ENCODE assay signal across 20 cellular contexts in genomic region chr7:24721378-24722030, GRCh38. TPM values are rescaled to one million over a fixed set of nuclear protein-coding genes. Genes with fewer than 3 reads are reported as not detected.
DNase-seq lines count a peak whose midpoint lies in the region; ATAC-seq, FAIRE-seq and TF ChIP-seq lines count a peak whose summit lies in the region.
"Had no signal": no experiment of that assay in that cellular context is flagged by ENCODE, and none has a peak within 500 bp of the region (broad histone marks: within the 10 kb centered on the region; RNA-seq: fewer than 3 reads in every experiment).

No MANE protein-coding gene starts in this region.

- no peaks in the 10 kb centered on the region for H3K9me3 ChIP-seq in RWPE2 (ENCODE audit: severe bottlenecking)
- no peaks in the 10 kb centered on the region for H3K9me3 ChIP-seq in CD8-positive, alpha-beta memory T cell (ENCODE audit: low read length)

- peak; percentile 29 for DNase-seq in A172 (ENCODE audit: low spot score)
- no peak for DNase-seq in GM12892 (ENCODE audit: insufficient read length)
- DNase-seq in RWPE2 (ENCODE audit: low spot score) = no peak
- peak; percentile 30 for DNase-seq in left lobe of liver (ENCODE audit: low spot score)
- DNase-seq in CD8-positive, alpha-beta memory T cell = no peak
- no peak for DNase-seq in D721Med (ENCODE audit: insufficient read length, low spot score)
- no peak for DNase-seq in NCI-H1048 (lab: John Stamatoyannopoulos, UW)
- DNase-seq in ACHN = no peak
- DNase-seq: activated CD4-positive, alpha-beta T cell treated with anti-CD3 and anti-CD28 coated beads, Interleukin-2, amount 10 ng/mL, durations not matched to agents 24 days and 14 days; activated T-cell treated with anti-CD3 and anti-CD28 coated beads, Interleukin-2, amount 50 U/mL, for 24 hours; dermis blood vessel endothelial cell; DMS53; KBM-7; mesendoderm; NCI-H1105 treated with DMSO at 0.1 percent for 48 hours; right cardiac atrium; stimulated activated CD4-positive, alpha-beta T cell treated with anti-CD3 and anti-CD28 coated beads, Interleukin-1b, Interleukin-23, amount 100 ng/mL, for 48 hours had no signal

- no peaks in the 10 kb centered on the region for H3K27me3 ChIP-seq in RWPE2 (ENCODE audit: insufficient read depth, poor library complexity, severe bottlenecking)
- H3K27me3 ChIP-seq in CD8-positive, alpha-beta memory T cell (ENCODE audit: insufficient read depth, low read length, poor library complexity, severe bottlenecking) = no peaks in the 10 kb centered on the region

- H3K4me3 Mint-ChIP-seq in CD8-positive, alpha-beta memory T cell = no peak overlapping the region
- H3K4me3 Mint-ChIP-seq: activated CD4-positive, alpha-beta T cell treated with anti-CD3 and anti-CD28 coated beads, Interleukin-2, amount 10 ng/mL, durations not matched to agents 24 days and 14 days; activated T-cell treated with anti-CD3 and anti-CD28 coated beads, Interleukin-2, amount 50 U/mL, for 24 hours; neural crest cell had no signal

- peaks cover 0 to 5% (median 0%) of the 10 kb centered on the region in 3 donors for H3K36me3 Mint-ChIP-seq in CD8-positive, alpha-beta memory T cell

- in situ Hi-C loops in ACHN (cut with HindIII; ENCODE audit: low pct_ligation_motif_present, low pct_unique_long_range_greater_than_20kb, low sequenced_read_pairs) = no loop called here

- peaks cover 12% of the 10 kb centered on the region for H3K4me1 ChIP-seq in RWPE2 (ENCODE audit: insufficient read depth, poor library complexity, severe bottlenecking)
- no peaks in the 10 kb centered on the region for H3K4me1 ChIP-seq in CD8-positive, alpha-beta memory T cell (ENCODE audit: insufficient read depth, low read length)

- H3K27me3 Mint-ChIP-seq in CD8-positive, alpha-beta memory T cell = peaks cover 6 to 30% of the 10 kb centered on the region in 2 donors

- H3K36me3 ChIP-seq in RWPE2 (ENCODE audit: low read depth) = peaks cover 40% of the 10 kb centered on the region
- no peaks in the 10 kb centered on the region for H3K36me3 ChIP-seq in CD8-positive, alpha-beta memory T cell (ENCODE audit: insufficient read depth, low read length)

- H3K4me3 ChIP-seq in RWPE2 (ENCODE audit: severe bottlenecking) = no peak overlapping the region
- H3K4me3 ChIP-seq in CD8-positive, alpha-beta memory T cell (ENCODE audit: low read length) = no peak overlapping the region

- H3K9me3 Mint-ChIP-seq in CD8-positive, alpha-beta memory T cell = no peaks in the 10 kb centered on the region
- H3K9me3 Mint-ChIP-seq: activated CD4-positive, alpha-beta T cell treated with anti-CD3 and anti-CD28 coated beads, Interleukin-2, amount 10 ng/mL, durations not matched to agents 24 days and 14 days; activated naive CD4-positive, alpha-beta T cell treated with anti-CD3 and anti-CD28 coated beads, Interleukin-2, amount 50 U/mL, for 72 hours; activated T-cell treated with anti-CD3 and anti-CD28 coated beads, Interleukin-2, amount 50 U/mL, for 24 hours; neural crest cell had no signal

- CTCF ChIA-PET in CD8-positive, alpha-beta memory T cell (lab: Charles Lee) = no interaction called here

- ATAC-seq in RWPE2 (ENCODE audit: low read depth) (peak; percentile 79), left lobe of liver (no peak)
- ATAC-seq: activated naive CD4-positive, alpha-beta T cell treated with anti-CD3 and anti-CD28 coated beads, Interleukin-2, amount 50 U/mL, for 72 hours; esophagus mucosa; right cardiac atrium had no signal

- POLR2A ChIA-PET in CD8-positive, alpha-beta memory T cell (lab: Charles Lee) = no interaction called here

- H3K27ac ChIP-seq in RWPE2 (ENCODE audit: poor library complexity, severe bottlenecking) = peak overlapping the region; percentile 8
- H3K27ac ChIP-seq in CD8-positive, alpha-beta memory T cell (ENCODE audit: low read depth, low read length) = no peak overlapping the region

- no peak overlapping the region for H3K27ac Mint-ChIP-seq in CD8-positive, alpha-beta memory T cell
- H3K27ac Mint-ChIP-seq: activated CD4-positive, alpha-beta T cell treated with anti-CD3 and anti-CD28 coated beads, Interleukin-2, amount 10 ng/mL, durations not matched to agents 24 days and 14 days; activated naive CD4-positive, alpha-beta T cell treated with anti-CD3 and anti-CD28 coated beads, Interleukin-2, amount 50 U/mL, for 72 hours; activated T-cell treated with anti-CD3 and anti-CD28 coated beads, Interleukin-2, amount 50 U/mL, for 24 hours had no signal

- TF ChIP-seq CTCF in RWPE2 (IDR thresholded peaks at IDR 0.05; ENCODE audit: poor library complexity, severe bottlenecking) = no peak
- no peak for TF ChIP-seq CTCF in D721Med (IDR thresholded peaks at IDR 0.05; ENCODE audit: insufficient read depth, missing control alignments)

- H3K4me1 Mint-ChIP-seq in CD8-positive, alpha-beta memory T cell = no peaks in the 10 kb centered on the region

- no peak for TF ChIP-seq POLR2A in GM12892 (IDR thresholded peaks at IDR 0.05; ENCODE audit: low read depth, low read length)

- peak; percentile 30 for FAIRE-seq in GM12892 (lab: Jason Lieb, UNC)
- no peak for FAIRE-seq in D721Med (lab: Jason Lieb, UNC)

RNA-seq across cellular contexts. Expression of gene GSDME, which starts 35.8 kb away (rescaled TPM):
- 39.0 and 43.0 TPM in 2 replicates for total RNA-seq in A172 (2014; rRNA removed; shearing (Covaris generic))
- 190 TPM for polyA plus RNA-seq in GM12892 (2012; ENCODE audit: missing spikeins)
- 4.8 TPM for total RNA-seq in left lobe of liver
- 1 to 10 TPM; 3.7 to 3.9 TPM for total RNA-seq in CD8-positive, alpha-beta memory T cell
- 0.26 TPM for polyA plus RNA-seq in CD8-positive, alpha-beta memory T cell

Comparison
In these comparisons a context has a peak if more than half of its experiments do, and no peak if none do; other contexts are left out.
1. DNase-seq: peak in A172 (single experiment) and left lobe of liver (single experiment); none in GM12892 (single experiment), RWPE2 (single experiment), CD8-positive, alpha-beta memory T cell (0 of 5), D721Med (single experiment), NCI-H1048 (single experiment) and ACHN (single experiment).